Comparison of ENCODE assay signal across 12 cellular contexts in the genomic region with DNA sequence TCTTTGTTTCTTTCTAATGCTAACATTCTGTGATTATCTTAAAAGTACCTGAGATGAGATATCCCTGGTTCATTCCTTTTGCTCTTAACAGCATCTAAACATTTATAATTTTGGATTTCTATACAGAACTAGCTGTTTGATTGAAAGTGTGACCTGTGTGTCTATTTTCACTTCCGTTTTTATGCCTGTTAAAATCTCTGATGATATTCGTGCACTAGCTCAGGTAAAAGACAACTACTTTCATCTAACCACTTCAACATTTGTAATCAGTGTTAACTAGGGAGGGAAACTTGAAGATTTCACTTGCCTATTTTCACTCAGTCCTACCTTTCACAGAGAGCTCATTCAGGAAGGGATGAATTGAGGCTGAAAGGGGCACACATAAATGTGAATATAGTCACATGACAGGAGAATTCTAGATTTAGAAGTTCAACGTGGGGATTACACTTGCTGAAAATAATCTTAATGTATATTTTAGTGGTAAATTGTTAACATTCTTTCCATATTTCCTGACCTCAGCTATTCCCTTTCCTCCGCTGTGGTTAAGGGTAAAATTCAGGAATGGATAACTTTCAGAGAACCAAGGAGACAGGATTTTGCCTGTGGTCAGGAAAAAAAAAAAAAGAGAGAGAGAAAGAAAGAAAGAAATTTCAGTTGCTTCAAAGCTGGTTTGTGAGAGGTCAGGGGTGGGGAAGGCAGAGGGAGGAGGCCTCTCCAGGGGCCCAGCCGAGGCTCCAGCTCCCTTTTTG.
A peak's percentile ranks its signal among the peaks of the same experiment; 100 is the strongest.
DNase-seq lines count a peak whose midpoint lies in the region; TF ChIP-seq lines count a peak whose summit lies in the region.
"Had no signal": no experiment of that assay in that cellular context is flagged by ENCODE, and none has a peak within 500 bp of the region (broad histone marks: within the 10 kb centered on the region; RNA-seq: fewer than 3 reads in every experiment).

No MANE protein-coding gene starts in this region.

- 39 to 41% methylated on average over 5 of the region's 5 CpGs for WGBS in tibial nerve, 2 donors

- peak overlapping the region; percentile 96 for H3K27ac Mint-ChIP-seq in neural crest cell (ENCODE audit: unreplicated experiment)
- H3K27ac Mint-ChIP-seq: activated T-cell treated with anti-CD3 and anti-CD28 coated beads, Interleukin-2, amount 50 U/mL, for 24 hours had no signal

- peak overlapping the region; percentile 70 for H3K4me3 Mint-ChIP-seq in neural crest cell
- H3K4me3 Mint-ChIP-seq: activated T-cell treated with anti-CD3 and anti-CD28 coated beads, Interleukin-2, amount 50 U/mL, for 24 hours had no signal

- peaks cover 52% of the 10 kb centered on the region for H3K4me1 Mint-ChIP-seq in neural crest cell

- H3K27me3 Mint-ChIP-seq in neural crest cell (ENCODE audit: low read depth): no peaks in the 10 kb centered on the region

- H3K36me3 ChIP-seq in tibial nerve: no peaks in the 10 kb centered on the region
- no peaks in the 10 kb centered on the region for H3K36me3 ChIP-seq in tibial artery
- H3K36me3 ChIP-seq in colonic mucosa: no peaks in the 10 kb centered on the region
- H3K36me3 ChIP-seq: upper lobe of right lung had no signal

- H3K4me1 ChIP-seq in tibial nerve: peaks cover 0 to 28% (median 11%) of the 10 kb centered on the region in 4 donors
- H3K4me1 ChIP-seq in tibial artery: peaks cover 0 to 40% (median 18%) of the 10 kb centered on the region in 4 donors
- no peaks in the 10 kb centered on the region for H3K4me1 ChIP-seq in colonic mucosa
- H3K4me1 ChIP-seq: upper lobe of right lung had no signal

- no peak overlapping the region for H3K9ac ChIP-seq in colonic mucosa (ENCODE audit: low read depth in 2 of 2, low read length in 2 of 2)

- H3K36me3 Mint-ChIP-seq in neural crest cell (ENCODE audit: low read depth): no peaks in the 10 kb centered on the region

- TF ChIP-seq RAD21 in Ishikawa (IDR thresholded peaks at IDR 0.05; ENCODE audit: low read depth): no peak

- no peak for TF ChIP-seq EP300 in Ishikawa (IDR thresholded peaks at IDR 0.05; ENCODE audit: borderline replicate concordance)
- no peak for TF ChIP-seq EP300 in tibial nerve (IDR thresholded peaks at IDR 0.05)

- H3K27me3 ChIP-seq in tibial nerve (no peaks in the 10 kb centered on the region), tibial artery (no peaks in the 10 kb centered on the region), colonic mucosa (no peaks in the 10 kb centered on the region)
- H3K27me3 ChIP-seq: upper lobe of right lung had no signal

- H3K9me3 Mint-ChIP-seq in neural crest cell: peaks cover 2% of the 10 kb centered on the region
- H3K9me3 Mint-ChIP-seq: activated T-cell treated with anti-CD3 and anti-CD28 coated beads, Interleukin-2, amount 50 U/mL, for 24 hours had no signal

- H3K9me3 ChIP-seq in tibial nerve (no peaks in the 10 kb centered on the region), tibial artery (no peaks in the 10 kb centered on the region), colonic mucosa (no peaks in the 10 kb centered on the region)
- H3K9me3 ChIP-seq: upper lobe of right lung had no signal

- DNase-seq in COLO829 (ENCODE audit: low spot score) (peak; percentile 68), cardiac fibroblast (ENCODE audit: low read depth in 2 of 2) (peak; percentile 66 to 81), neural crest cell (ENCODE audit: low read depth, low spot score) (no peak), tibial nerve (ENCODE audit: low spot score in 2 of 2) (no peak), tibial artery (no peak), colonic mucosa (no peak)
- DNase-seq in activated CD4-positive, CD25-positive, alpha-beta regulatory T cell treated with anti-CD3 and anti-CD28 coated beads, Interleukin-2, amount 50 U/mL, for 72 hours: no peak
- DNase-seq: activated T-cell treated with anti-CD3 and anti-CD28 coated beads, Interleukin-2, amount 50 U/mL, for 24 hours; dorsolateral prefrontal cortex; NCI-H1092; upper lobe of right lung had no signal

- H3K27ac ChIP-seq in tibial nerve: peak overlapping the region in 1 of 4 donors; percentile 9
- no peak overlapping the region for H3K27ac ChIP-seq in tibial artery
- no peak overlapping the region for H3K27ac ChIP-seq in colonic mucosa
- H3K27ac ChIP-seq: upper lobe of right lung had no signal

- intact Hi-C loops in tibial artery (cut with DNase I; ENCODE audit: low total_unique reads) (no loop called here), colonic mucosa (cut with DNase I) (no loop called here)

- TF ChIP-seq POLR2A in tibial nerve (IDR thresholded peaks at IDR 0.05): no peak

- H3K4me3 ChIP-seq in cardiac fibroblast (replicated peaks in 1 of 2; ENCODE audit: low read depth in 2 of 2, low read length in 2 of 2): no peak overlapping the region
- H3K4me3 ChIP-seq in tibial nerve: no peak overlapping the region
- H3K4me3 ChIP-seq in tibial artery: no peak overlapping the region
- H3K4me3 ChIP-seq in colonic mucosa: no peak overlapping the region
- H3K4me3 ChIP-seq: dorsolateral prefrontal cortex, upper lobe of right lung had no signal

- no peak for TF ChIP-seq CTCF in cardiac fibroblast (IDR thresholded peaks at IDR 0.05; ENCODE audit: low read depth, low read length)
- TF ChIP-seq CTCF in neural crest cell (conservative IDR thresholded peaks at IDR 0.05): no peak
- TF ChIP-seq CTCF in tibial nerve (IDR thresholded peaks at IDR 0.05): no peak
- no peak for TF ChIP-seq CTCF in tibial artery (IDR thresholded peaks at IDR 0.05)
- TF ChIP-seq CTCF in colonic mucosa (IDR thresholded peaks at IDR 0.05): no peak

TF ChIP-seq in Ishikawa, 13 proteins besides CTCF, POLR2A, EP300 and RAD21:
- TF ChIP-seq, protein P1, sequence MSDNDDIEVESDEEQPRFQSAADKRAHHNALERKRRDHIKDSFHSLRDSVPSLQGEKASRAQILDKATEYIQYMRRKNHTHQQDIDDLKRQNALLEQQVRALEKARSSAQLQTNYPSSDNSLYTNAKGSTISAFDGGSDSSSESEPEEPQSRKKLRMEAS (IDR thresholded peaks at IDR 0.05): no peak
- TF ChIP-seq TEAD4 (IDR thresholded peaks at IDR 0.05): peak; percentile 41; the same call in 1 of the 2 replicates

Comparison
In these comparisons a context has a peak if more than half of its experiments do, and no peak if none do; other contexts are left out.
1. DNase-seq: peak in COLO829 (single experiment) and cardiac fibroblast (2 of 2); none in neural crest cell (single experiment), tibial nerve (0 of 2), tibial artery (0 of 2), colonic mucosa (single experiment) and activated CD4-positive, CD25-positive, alpha-beta regulatory T cell treated with anti-CD3 and anti-CD28 coated beads, Interleukin-2, amount 50 U/mL, for 72 hours (single experiment).